ENCODE assay signal across 22 cellular contexts in genomic region chr10:124384142-124384541, GRCh38. TPM values are rescaled to one million over a fixed set of nuclear protein-coding genes. Genes with fewer than 3 reads are reported as not detected.
DNase-seq lines count a peak whose midpoint lies in the region; ATAC-seq and TF ChIP-seq lines count a peak whose summit lies in the region.
"Had no signal": no experiment of that assay in that cellular context is flagged by ENCODE, and none has a peak within 500 bp of the region (broad histone marks: within the 10 kb centered on the region; RNA-seq: fewer than 3 reads in every experiment).

No MANE protein-coding gene starts in this region.

- peaks cover 0 to 8% (median 7%) of the 10 kb centered on the region in 4 donors for H3K4me1 ChIP-seq in sigmoid colon
- H3K4me1 ChIP-seq: parathyroid adenoma had no signal

- H3K4me3 ChIP-seq in sigmoid colon, result no peak overlapping the region
- H3K4me3 ChIP-seq: SJSA1, uterus had no signal

- peaks cover 22 to 51% (median 35%) of the 10 kb centered on the region in 5 donors for H3K27me3 Mint-ChIP-seq in naive thymus-derived CD8-positive, alpha-beta T cell

- no peak for TF ChIP-seq EP300 in sigmoid colon (IDR thresholded peaks at IDR 0.05)

- no peak for TF ChIP-seq POLR2A in sigmoid colon (IDR thresholded peaks at IDR 0.05)

- no peaks in the 10 kb centered on the region for H3K9me3 ChIP-seq in sigmoid colon
- H3K9me3 ChIP-seq: SJSA1, uterus had no signal

- no peak overlapping the region for H3K27ac ChIP-seq in sigmoid colon
- H3K27ac ChIP-seq: parathyroid adenoma, SJSA1, uterus, WERI-Rb-1 had no signal

- no peak overlapping the region for H3K27ac Mint-ChIP-seq in naive thymus-derived CD8-positive, alpha-beta T cell
- H3K27ac Mint-ChIP-seq: activated naive CD8-positive, alpha-beta T cell treated with anti-CD3 and anti-CD28 coated beads, Interleukin-2, amount 10 ng/mL, durations not matched to agents 7 days and 5 days; activated T-helper 2 cell treated with anti-CD3 and anti-CD28 coated beads, Interferon-gamma antibody, Interleukin-2, Interleukin-4, amounts not matched to agents 10 μg/mL and 5 μg/mL and 100 μg/mL, durations not matched to agents 14 hours and 24 hours and 36 hours; CD8-positive, alpha-beta memory T cell; memory B cell; naive thymus-derived CD4-positive, alpha-beta T cell; T-helper 17 cell had no signal

- TF ChIP-seq CTCF in sigmoid colon (IDR thresholded peaks at IDR 0.05), result no peak

- H3K27me3 ChIP-seq in sigmoid colon, result peaks cover 0 to 6% (median 0%) of the 10 kb centered on the region in 3 donors
- H3K27me3 ChIP-seq: uterus had no signal

- DNase-seq in DMS79 treated with DMSO at 0.1 percent for 48 hours (lab: John Stamatoyannopoulos, UW) (peak; percentile 41), NCI-H2171 treated with DMSO at 0.1 percent for 48 hours (lab: John Stamatoyannopoulos, UW) (peak; percentile 54), fibroblast of gingiva (ENCODE audit: low read depth) (peak; percentile 16), sigmoid colon (peak; percentile 28), kidney glomerular epithelial cell (lab: John Stamatoyannopoulos, UW) (no peak), COR-L47 (lab: John Stamatoyannopoulos, UW) (no peak)
- no peak for DNase-seq in naive thymus-derived CD8-positive, alpha-beta T cell
- DNase-seq: activated CD4-positive, alpha-beta T cell treated with anti-CD3 and anti-CD28 coated beads, Interleukin-2, amount 50 U/mL, for 1 hour; activated CD8-positive, alpha-beta memory T cell treated with anti-CD3 and anti-CD28 coated beads, Interleukin-2, amount 50 U/mL, for 4 hours; activated naive CD8-positive, alpha-beta T cell treated with anti-CD3 and anti-CD28 coated beads, Interleukin-2, amount 10 ng/mL, durations not matched to agents 7 days and 5 days; CD8-positive, alpha-beta memory T cell; DND-41; naive thymus-derived CD4-positive, alpha-beta T cell; NCI-H187 treated with DMSO at 0.1 percent for 48 hours; NCI-H446 treated with DMSO at 0.1 percent for 48 hours; T-helper 17 cell; uterus; WERI-Rb-1 had no signal

- POLR2A ChIA-PET in naive thymus-derived CD8-positive, alpha-beta T cell (lab: Charles Lee), result no interaction called here

- H3K9me3 Mint-ChIP-seq in naive thymus-derived CD8-positive, alpha-beta T cell, result peaks cover 0 to 1% (median 0%) of the 10 kb centered on the region in 9 donors
- H3K9me3 Mint-ChIP-seq: activated naive CD8-positive, alpha-beta T cell treated with anti-CD3 and anti-CD28 coated beads, Interleukin-2, amount 10 ng/mL, durations not matched to agents 7 days and 5 days; activated T-helper 2 cell treated with anti-CD3 and anti-CD28 coated beads, Interferon-gamma antibody, Interleukin-2, Interleukin-4, amounts not matched to agents 10 μg/mL and 5 μg/mL and 100 μg/mL, durations not matched to agents 14 hours and 24 hours and 36 hours; CD8-positive, alpha-beta memory T cell; memory B cell had no signal

- H3K36me3 Mint-ChIP-seq in naive thymus-derived CD8-positive, alpha-beta T cell, result no peaks in the 10 kb centered on the region
- H3K36me3 Mint-ChIP-seq: activated naive CD8-positive, alpha-beta T cell treated with anti-CD3 and anti-CD28 coated beads, Interleukin-2, amount 10 ng/mL, durations not matched to agents 7 days and 5 days; CD8-positive, alpha-beta memory T cell had no signal

- WGBS in sigmoid colon, 2 donors, result 79 to 81% methylated on average over 4 of the region's 4 CpGs

- no peaks in the 10 kb centered on the region for H3K36me3 ChIP-seq in sigmoid colon
- H3K36me3 ChIP-seq: SJSA1, uterus, WERI-Rb-1 had no signal

- no peak overlapping the region for H3K4me3 Mint-ChIP-seq in naive thymus-derived CD8-positive, alpha-beta T cell
- H3K4me3 Mint-ChIP-seq: activated naive CD8-positive, alpha-beta T cell treated with anti-CD3 and anti-CD28 coated beads, Interleukin-2, amount 10 ng/mL, durations not matched to agents 7 days and 5 days; CD8-positive, alpha-beta memory T cell; memory B cell; naive thymus-derived CD4-positive, alpha-beta T cell; T-helper 17 cell had no signal

- H3K4me1 Mint-ChIP-seq in naive thymus-derived CD8-positive, alpha-beta T cell, result peaks cover 0 to 3% (median under 1%) of the 10 kb centered on the region in 4 donors
- H3K4me1 Mint-ChIP-seq: activated naive CD8-positive, alpha-beta T cell treated with anti-CD3 and anti-CD28 coated beads, Interleukin-2, amount 10 ng/mL, durations not matched to agents 7 days and 5 days; memory B cell had no signal

- ATAC-seq in naive thymus-derived CD8-positive, alpha-beta T cell, result no peak
- ATAC-seq: naive thymus-derived CD4-positive, alpha-beta T cell; T-helper 17 cell had no signal

- intact Hi-C loops in sigmoid colon (cut with DNase I), result no loop called here

RNA-seq across cellular contexts. Expression of gene OAT, which starts 34.6 kb away (rescaled TPM):
- total RNA-seq in sigmoid colon, result 100 to 1,000 TPM; 117 to 147 (median 131) TPM
- polyA plus RNA-seq in sigmoid colon, result 10 to 100 TPM; 37.9 to 82.8 (median 54.7) TPM
- 10 to 100 TPM; 47.1 to 47.2 TPM for total RNA-seq in naive thymus-derived CD8-positive, alpha-beta T cell
- 10 to 100 TPM; 67.9 to 91.5 (median 81.1) TPM for polyA plus RNA-seq in naive thymus-derived CD8-positive, alpha-beta T cell

Comparison
In these comparisons a context has a peak if more than half of its experiments do, and no peak if none do; other contexts are left out.
1. DNase-seq: peak in DMS79 treated with DMSO at 0.1 percent for 48 hours (single experiment), NCI-H2171 treated with DMSO at 0.1 percent for 48 hours (single experiment), fibroblast of gingiva (single experiment) and sigmoid colon (single experiment); none in kidney glomerular epithelial cell (single experiment), naive thymus-derived CD8-positive, alpha-beta T cell (0 of 10) and COR-L47 (single experiment).